In the genomic region with DNA sequence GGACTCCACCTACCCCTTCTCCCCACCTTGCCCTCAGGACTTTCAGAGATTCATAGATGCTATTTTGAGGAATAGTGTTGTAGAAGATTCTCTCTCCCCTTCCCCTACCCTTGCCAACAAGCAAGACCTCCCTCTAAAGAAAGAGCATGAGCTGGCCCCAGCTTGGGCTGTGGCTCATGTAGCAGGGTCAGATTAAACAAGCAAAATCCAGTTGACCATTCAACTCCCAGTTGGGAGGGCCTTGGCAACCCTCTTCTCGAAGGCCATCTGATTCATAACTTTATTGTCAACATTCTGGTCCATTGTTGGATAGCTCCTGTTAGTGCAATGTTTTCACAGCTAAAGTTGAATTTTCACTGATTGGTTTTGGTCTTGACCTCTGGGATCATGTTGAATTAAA, we compare ENCODE assay signal across 26 cellular contexts. TPM values are rescaled to one million over a fixed set of nuclear protein-coding genes. Genes with fewer than 3 reads are reported as not detected.
DNase-seq lines count a peak whose midpoint lies in the region; ATAC-seq, FAIRE-seq and TF ChIP-seq lines count a peak whose summit lies in the region.
"Had no signal": no experiment of that assay in that cellular context is flagged by ENCODE, and none has a peak within 500 bp of the region (broad histone marks: within the 10 kb centered on the region; RNA-seq: fewer than 3 reads in every experiment).

No MANE protein-coding gene starts in this region.

- H3K4me3 ChIP-seq in MG63 (no peak overlapping the region), esophagus muscularis mucosa (no peak overlapping the region), small intestine (ENCODE audit: low read depth in 1 of 2, low read length in 2 of 2) (no peak overlapping the region)
- H3K4me3 ChIP-seq: A549; BLaER1 treated with 17β-estradiol and CSF1 and Interleukin-3, amounts not matched to agents 10 nM and 100 nM; GM12878; GM23338 had no signal

- no peak for TF ChIP-seq CTCF in esophagus muscularis mucosa (IDR thresholded peaks at IDR 0.05)

- WGBS in esophagus muscularis mucosa: 75% methylated on average over 1 of the region's 1 CpG
- 78 to 89% (median 83%) methylated on average over 1 of the region's 1 CpG for WGBS in small intestine, 3 donors

- peak; percentile 20 for ATAC-seq in sciatic nerve
- ATAC-seq in HG03378 (IDR thresholded peaks at IDR 0.05; ENCODE audit: unreplicated experiment): no peak
- ATAC-seq: A549, GM12878, GM23338, HCT116 had no signal

- no peaks in the 10 kb centered on the region for H3K9me3 ChIP-seq in MG63
- H3K9me3 ChIP-seq in esophagus muscularis mucosa: no peaks in the 10 kb centered on the region
- no peaks in the 10 kb centered on the region for H3K9me3 ChIP-seq in small intestine (ENCODE audit: control insufficient read depth, low read depth)
- H3K9me3 ChIP-seq: A549; BE2C; BLaER1 treated with 17β-estradiol and CSF1 and Interleukin-3, amounts not matched to agents 10 nM and 100 nM had no signal

- intact Hi-C loops in esophagus muscularis mucosa (cut with DNase I): no loop called here
- intact Hi-C loops in sciatic nerve (cut with DNase I): no loop called here

- H3K4me1 ChIP-seq in esophagus muscularis mucosa (peaks cover 12 to 29% (median 20%) of the 10 kb centered on the region in 4 donors), small intestine (ENCODE audit: control insufficient read depth in 2 of 2, insufficient read depth in 1 of 2, low read depth in 1 of 2, low read length in 1 of 2) (peaks cover 0 to 1% of the 10 kb centered on the region in 2 donors)
- H3K4me1 ChIP-seq: A549, BE2C had no signal

- no peak for FAIRE-seq in small intestine (lab: Jason Lieb, UNC)
- FAIRE-seq: A549, D721Med, GM12878, GM19239 had no signal

- H3K27ac ChIP-seq in esophagus muscularis mucosa (replicated peaks in 1 of 4): no peak overlapping the region
- H3K27ac ChIP-seq in small intestine (ENCODE audit: low read depth in 1 of 2, low read length in 1 of 2): no peak overlapping the region
- H3K27ac ChIP-seq: A549; BLaER1 treated with 17β-estradiol and CSF1 and Interleukin-3, amounts not matched to agents 10 nM and 100 nM had no signal

- TF ChIP-seq POLR2A in esophagus muscularis mucosa (IDR thresholded peaks at IDR 0.05; ENCODE audit: low read depth): no peak

- H3K27me3 ChIP-seq in MG63 (no peaks in the 10 kb centered on the region), esophagus muscularis mucosa (no peaks in the 10 kb centered on the region), small intestine (ENCODE audit: control insufficient read depth in 2 of 2, insufficient read depth in 2 of 2, low read length in 2 of 2) (no peaks in the 10 kb centered on the region)
- H3K27me3 ChIP-seq: BLaER1 treated with 17β-estradiol and CSF1 and Interleukin-3, amounts not matched to agents 10 nM and 100 nM had no signal

- no peak for TF ChIP-seq EP300 in esophagus muscularis mucosa (IDR thresholded peaks at IDR 0.05)

- H3K36me3 ChIP-seq in MG63 (no peaks in the 10 kb centered on the region), esophagus muscularis mucosa (peaks cover 0 to 26% (median 10%) of the 10 kb centered on the region in 4 donors), small intestine (ENCODE audit: control insufficient read depth in 2 of 2, insufficient read depth in 2 of 2, low read length in 2 of 2) (peaks cover 0 to 2% of the 10 kb centered on the region in 2 donors)
- H3K36me3 ChIP-seq: BE2C; BLaER1 treated with 17β-estradiol and CSF1 and Interleukin-3, amounts not matched to agents 10 nM and 100 nM had no signal

- DNase-seq in MG63: peak; percentile 76
- DNase-seq in esophagus muscularis mucosa (ENCODE audit: extremely low spot score): peak; percentile 72
- peak; percentile 10 for DNase-seq in islet precursor cell
- DNase-seq in sciatic nerve (ENCODE audit: low spot score): no peak
- DNase-seq in NCI-H128 (lab: John Stamatoyannopoulos, UW; ENCODE audit: unreplicated experiment): no peak
- no peak for DNase-seq in small intestine
- DNase-seq: 8988T; ACHN; AML-193; BE2C; CD4-positive, alpha-beta T cell; CD8-positive, alpha-beta memory T cell; DMS 273 treated with DMSO at 0.1 percent for 48 hours; DMS79; EL; GDM1; H9 had no signal

RNA-seq across cellular contexts. Expression of a gene that starts 41.1 kb away (rescaled TPM):
- 2.4 and 4.8 TPM in 2 replicates for total RNA-seq in MG63 (2014; rRNA removed; shearing (Covaris generic); ENCODE audit: low replicate concordance)
- total RNA-seq in esophagus muscularis mucosa: 10 to 100 TPM; 13.4 to 26.4 (median 15.6) TPM
- total RNA-seq in sciatic nerve: 10.8 TPM
- 1 to 10 TPM in 2 of 3 donors, not detected in 1; 3.5 to 8.4 TPM for polyA plus RNA-seq in small intestine
- total RNA-seq: CD4-positive, alpha-beta T cell; GM12878 had no signal
- polyA plus RNA-seq: CD14-positive monocyte; CD8-positive, alpha-beta memory T cell had no signal

Comparison
In these comparisons a context has a peak if more than half of its experiments do, and no peak if none do; other contexts are left out.
1. DNase-seq: peak in MG63 (single experiment), esophagus muscularis mucosa (single experiment) and islet precursor cell (single experiment); none in sciatic nerve (single experiment), NCI-H128 (single experiment) and small intestine (single experiment).